35 cellular contexts compared by ENCODE assay signal in the genomic region with DNA sequence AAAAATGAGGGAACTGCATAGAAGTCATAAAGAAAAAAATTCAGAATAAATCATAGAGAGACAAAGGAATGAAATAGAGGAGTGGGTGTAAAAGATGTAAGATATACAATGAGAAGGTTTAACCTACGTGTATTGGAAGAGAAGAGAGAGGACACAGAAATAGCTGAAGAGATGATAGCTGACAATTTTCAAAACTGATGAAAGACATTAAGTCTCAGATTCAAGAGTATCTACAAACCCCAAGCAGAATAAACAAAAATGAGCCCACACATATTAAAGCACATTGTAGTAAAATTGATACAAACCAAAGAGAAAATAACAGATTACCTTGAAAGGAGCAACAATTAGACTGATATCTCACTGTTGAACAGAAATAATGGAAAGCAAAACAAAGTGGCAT.
"Had no signal": no experiment of that assay in that cellular context is flagged by ENCODE, and none has a peak within 500 bp of the region (broad histone marks: within the 10 kb centered on the region; RNA-seq: fewer than 3 reads in every experiment).

No MANE protein-coding gene starts in this region.

- H3K4me3 ChIP-seq: MG63 had no signal

- H3K36me3 ChIP-seq: MG63 had no signal

- H3K9ac ChIP-seq: KMS-11 had no signal

- H3K9me3 ChIP-seq: MG63 had no signal

- H3K27ac ChIP-seq: KMS-11 had no signal

- DNase-seq: Karpas-422, Kasumi-1, MG63, MM.1S, MV-4-11, NCI-H1048, NCI-H1092, NCI-H1092 treated with DMSO at 0.1 percent for 48 hours, NCI-H1105, NCI-H1105 treated with DMSO at 0.1 percent for 48 hours, NCI-H1417, NCI-H1417 treated with DMSO at 0.1 percent for 48 hours, NCI-H1436, NCI-H1436 treated with DMSO at 0.1 percent for 48 hours, NCI-H146, NCI-H1694, NCI-H1694 treated with DMSO at 0.1 percent for 48 hours, NCI-H187, NCI-H187 treated with DMSO at 0.1 percent for 48 hours, NCI-H1930, NCI-H2029, NCI-H2029 treated with DMSO at 0.1 percent for 48 hours, NCI-H2081, NCI-H2081 treated with DMSO at 0.1 percent for 48 hours, NCI-H2107, NCI-H2171, NCI-H2171 treated with DMSO at 0.1 percent for 48 hours, NCI-H2227 treated with DMSO at 0.1 percent for 48 hours, NCI-H226, NCI-H345, NCI-H446, NCI-H446 treated with DMSO at 0.1 percent for 48 hours, NCI-H510A, NCI-H510A treated with DMSO at 0.1 percent for 48 hours had no signal

- H3K4me2 ChIP-seq: KMS-11 had no signal
